25 cellular contexts compared by ENCODE assay signal in genomic region chr19:42189133-42189532, GRCh38.
"Had no signal": no experiment of that assay in that cellular context is flagged by ENCODE, and none has a peak within 500 bp of the region (broad histone marks: within the 10 kb centered on the region; RNA-seq: fewer than 3 reads in every experiment).

No MANE protein-coding gene starts in this region.

- H3K36me3 Mint-ChIP-seq: natural killer cell had no signal

- DNase-seq: activated B cell treated with CpG ODN at 0.5 μM for 24 hours; activated CD4-positive, alpha-beta T cell treated with anti-CD3 and anti-CD28 coated beads for 36 hours; activated CD4-positive, alpha-beta T cell treated with anti-CD3 and anti-CD28 coated beads, Interleukin-2, amount 50 U/mL, for 4 hours; activated CD8-positive, alpha-beta memory T cell treated with anti-CD3 and anti-CD28 coated beads, Interleukin-2, amount 50 U/mL, for 48 hours; activated effector memory CD4-positive, alpha-beta T cell treated with Interleukin-2 at 50 U/mL for 16 hours; activated naive CD4-positive, alpha-beta T cell treated with anti-CD3 and anti-CD28 coated beads for 36 hours; activated naive CD8-positive, alpha-beta T cell treated with anti-CD3 and anti-CD28 coated beads, Interleukin-2, amount 10 ng/mL, durations not matched to agents 7 days and 5 days; activated T-cell treated with anti-CD3 and anti-CD28 coated beads, Interleukin-2, amount 50 U/mL, for 48 hours; amygdala; colonic mucosa; dorsolateral prefrontal cortex; esophagus squamous epithelium; kidney glomerular epithelial cell; left lung; natural killer cell; pancreas; psoas muscle; right cardiac atrium; stimulated activated CD4-positive, alpha-beta T cell treated with anti-CD3 and anti-CD28 coated beads, Interleukin-1b, Interleukin-23, amount 100 ng/mL, for 48 hours; substantia nigra; T-helper 1 cell; tibial artery had no signal

- H3K4me3 Mint-ChIP-seq: activated B cell treated with CpG ODN at 0.5 μM for 24 hours; activated CD4-positive, alpha-beta T cell treated with anti-CD3 and anti-CD28 coated beads for 36 hours; activated naive CD4-positive, alpha-beta T cell treated with anti-CD3 and anti-CD28 coated beads for 36 hours; activated naive CD8-positive, alpha-beta T cell treated with anti-CD3 and anti-CD28 coated beads, Interleukin-2, amount 10 ng/mL, durations not matched to agents 7 days and 5 days; natural killer cell; stimulated activated naive CD8-positive, alpha-beta T cell treated with anti-CD3 and anti-CD28 coated beads, Interleukin-15, Interleukin-2, amounts not matched to agents 100 ng/mL and 50 ng/mL, for 24 hours had no signal

- H3K27me3 ChIP-seq: colonic mucosa, dorsolateral prefrontal cortex, esophagus squamous epithelium, left lung, pancreas, tibial artery had no signal

- H3K9me3 ChIP-seq: colonic mucosa, esophagus squamous epithelium, pancreas, tibial artery had no signal

- H3K27ac Mint-ChIP-seq: activated B cell treated with CpG ODN at 0.5 μM for 24 hours; activated CD4-positive, alpha-beta T cell treated with anti-CD3 and anti-CD28 coated beads for 36 hours; activated naive CD4-positive, alpha-beta T cell treated with anti-CD3 and anti-CD28 coated beads for 36 hours; activated naive CD8-positive, alpha-beta T cell treated with anti-CD3 and anti-CD28 coated beads, Interleukin-2, amount 10 ng/mL, durations not matched to agents 7 days and 5 days; natural killer cell; stimulated activated naive CD8-positive, alpha-beta T cell treated with anti-CD3 and anti-CD28 coated beads, Interleukin-15, Interleukin-2, amounts not matched to agents 100 ng/mL and 50 ng/mL, for 24 hours had no signal

- H3K27ac ChIP-seq: colonic mucosa, dorsolateral prefrontal cortex, esophagus squamous epithelium, left lung, pancreas, psoas muscle, skin epidermis, tibial artery had no signal

- FAIRE-seq: bronchial epithelial cell, pancreas had no signal

- H3K4me3 ChIP-seq: colonic mucosa, dorsolateral prefrontal cortex, esophagus squamous epithelium, left lung, pancreas, psoas muscle, skin epidermis, tibial artery had no signal

- H3K4me1 ChIP-seq: pancreas, psoas muscle, tibial artery had no signal

- H3K27me3 Mint-ChIP-seq: activated B cell treated with CpG ODN at 0.5 μM for 24 hours; activated CD4-positive, alpha-beta T cell treated with anti-CD3 and anti-CD28 coated beads for 36 hours; stimulated activated naive CD8-positive, alpha-beta T cell treated with anti-CD3 and anti-CD28 coated beads, Interleukin-15, Interleukin-2, amounts not matched to agents 100 ng/mL and 50 ng/mL, for 24 hours had no signal

- H3K36me3 ChIP-seq: colonic mucosa, esophagus squamous epithelium, left lung, pancreas, tibial artery had no signal
